ENCODE assay signal across 12 cellular contexts in genomic region chr15:90210593-90210992, GRCh38. TPM values are rescaled to one million over a fixed set of nuclear protein-coding genes. Genes with fewer than 3 reads are reported as not detected.
DNase-seq lines count a peak whose midpoint lies in the region; ATAC-seq and TF ChIP-seq lines count a peak whose summit lies in the region.
"Had no signal": no experiment of that assay in that cellular context is flagged by ENCODE, and none has a peak within 500 bp of the region (broad histone marks: within the 10 kb centered on the region; RNA-seq: fewer than 3 reads in every experiment).

No MANE protein-coding gene starts in this region.

- H3K9me3 ChIP-seq in left ventricle myocardium inferior (replicated peaks) = no peaks in the 10 kb centered on the region
- H3K9me3 ChIP-seq: mucosa of descending colon had no signal

- H3K9me3 Mint-ChIP-seq in T-helper 1 cell treated with Interleukin-12 subunit alpha and Interleukin-12 subunit beta and Interleukin-4 antibody, amounts not matched to agents 30 μg/mL and 1 μg/mL, for 36 hours = no peaks in the 10 kb centered on the region
- no peaks in the 10 kb centered on the region for H3K9me3 Mint-ChIP-seq in activated B cell treated with CpG ODN at 0.5 μM for 24 hours
- no peaks in the 10 kb centered on the region for H3K9me3 Mint-ChIP-seq in stimulated activated naive B cell treated with anti-CD40 and anti-IgM and Interleukin-4, amounts not matched to agents 10 μg/mL and 1 μg/mL and 100 μg/mL, for 72 hours
- H3K9me3 Mint-ChIP-seq: activated naive CD4-positive, alpha-beta T cell treated with anti-CD3 and anti-CD28 coated beads, Interleukin-2, amount 10 ng/mL, durations not matched to agents 7 days and 5 days had no signal

- in situ Hi-C loops in GM13977 (cut with MboI; ENCODE audit: low pct_unique_long_range_greater_than_20kb, low sequenced_read_pairs, unreplicated experiment) = no loop called here

- H3K27ac ChIP-seq in left ventricle myocardium inferior (replicated peaks) = no peak overlapping the region
- H3K27ac ChIP-seq: GM23248 had no signal

- DNase-seq in T-helper 1 cell = no peak
- DNase-seq in activated B cell treated with CpG ODN at 0.5 μM for 24 hours = no peak
- DNase-seq in left ventricle myocardium inferior = peak; percentile 47
- no peak for DNase-seq in stimulated activated naive B cell treated with anti-CD40 and anti-IgM and Interleukin-4, amounts not matched to agents 10 μg/mL and 1 μg/mL and 100 μg/mL, for 72 hours
- no peak for DNase-seq in GM13977 (ENCODE audit: low spot score)
- no peak for DNase-seq in omental fat pad (ENCODE audit: low spot score)
- no peak for DNase-seq in NCI-H2227 (lab: John Stamatoyannopoulos, UW; ENCODE audit: unreplicated experiment)
- DNase-seq: activated naive CD4-positive, alpha-beta T cell treated with anti-CD3 and anti-CD28 coated beads, Interleukin-2, amount 10 ng/mL, durations not matched to agents 7 days and 5 days; GM23248; T-helper 2 cell had no signal

- peaks cover 4% of the 10 kb centered on the region for H3K36me3 ChIP-seq in left ventricle myocardium inferior

- ATAC-seq in activated B cell treated with CpG ODN at 0.5 μM for 24 hours (ENCODE audit: low read depth) (no peak), omental fat pad (ENCODE audit: low FRiP score) (no peak)
- ATAC-seq in stimulated activated naive B cell treated with anti-CD40 and anti-IgM and Interleukin-4, amounts not matched to agents 10 μg/mL and 1 μg/mL and 100 μg/mL, for 72 hours (replicated peaks) = no peak

- no peak overlapping the region for H3K4me3 Mint-ChIP-seq in T-helper 1 cell treated with Interleukin-12 subunit alpha and Interleukin-12 subunit beta and Interleukin-4 antibody, amounts not matched to agents 30 μg/mL and 1 μg/mL, for 36 hours
- H3K4me3 Mint-ChIP-seq in activated B cell treated with CpG ODN at 0.5 μM for 24 hours = peak overlapping the region; percentile 50
- peak overlapping the region; percentile 7 to 14 for H3K4me3 Mint-ChIP-seq in stimulated activated naive B cell treated with anti-CD40 and anti-IgM and Interleukin-4, amounts not matched to agents 10 μg/mL and 1 μg/mL and 100 μg/mL, for 72 hours
- H3K4me3 Mint-ChIP-seq: activated naive CD4-positive, alpha-beta T cell treated with anti-CD3 and anti-CD28 coated beads, Interleukin-2, amount 10 ng/mL, durations not matched to agents 7 days and 5 days had no signal

- H3K27me3 Mint-ChIP-seq in T-helper 1 cell treated with Interleukin-12 subunit alpha and Interleukin-12 subunit beta and Interleukin-4 antibody, amounts not matched to agents 30 μg/mL and 1 μg/mL, for 36 hours (ENCODE audit: low read depth) = no peaks in the 10 kb centered on the region
- H3K27me3 Mint-ChIP-seq in activated B cell treated with CpG ODN at 0.5 μM for 24 hours = no peaks in the 10 kb centered on the region
- H3K27me3 Mint-ChIP-seq in stimulated activated naive B cell treated with anti-CD40 and anti-IgM and Interleukin-4, amounts not matched to agents 10 μg/mL and 1 μg/mL and 100 μg/mL, for 72 hours = no peaks in the 10 kb centered on the region
- H3K27me3 Mint-ChIP-seq: activated naive CD4-positive, alpha-beta T cell treated with anti-CD3 and anti-CD28 coated beads, Interleukin-2, amount 10 ng/mL, durations not matched to agents 7 days and 5 days had no signal

- POLR2A ChIA-PET in activated B cell treated with CpG ODN at 0.5 μM for 24 hours (lab: Charles Lee) = interaction anchor here (0.5 to 6.5 kb wide), 3 partner anchors 10 to 32 kb away, joined by 11 to 117 read pairs (median 14); partner anchors contain the start of gene SEMA4B

- no peaks in the 10 kb centered on the region for H3K27me3 ChIP-seq in left ventricle myocardium inferior (ENCODE audit: low read depth)

- no peak for TF ChIP-seq CTCF in activated B cell treated with CpG ODN at 0.5 μM for 24 hours (IDR thresholded peaks at IDR 0.05)
- no peak for TF ChIP-seq CTCF in left ventricle myocardium inferior (IDR thresholded peaks at IDR 0.05; ENCODE audit: borderline replicate concordance)
- TF ChIP-seq CTCF in GM13977 (IDR thresholded peaks at IDR 0.05; ENCODE audit: extremely low read depth, insufficient read depth, missing control alignments) = no peak
- TF ChIP-seq CTCF in omental fat pad (IDR thresholded peaks at IDR 0.05) = no peak

- CTCF ChIA-PET in activated B cell treated with CpG ODN at 0.5 μM for 24 hours (lab: Charles Lee) = no interaction called here

- peak overlapping the region; percentile 32 for H3K27ac Mint-ChIP-seq in T-helper 1 cell treated with Interleukin-12 subunit alpha and Interleukin-12 subunit beta and Interleukin-4 antibody, amounts not matched to agents 30 μg/mL and 1 μg/mL, for 36 hours
- H3K27ac Mint-ChIP-seq in activated B cell treated with CpG ODN at 0.5 μM for 24 hours = peak overlapping the region; percentile 95
- H3K27ac Mint-ChIP-seq in stimulated activated naive B cell treated with anti-CD40 and anti-IgM and Interleukin-4, amounts not matched to agents 10 μg/mL and 1 μg/mL and 100 μg/mL, for 72 hours = peak overlapping the region; percentile 97
- H3K27ac Mint-ChIP-seq: activated naive CD4-positive, alpha-beta T cell treated with anti-CD3 and anti-CD28 coated beads, Interleukin-2, amount 10 ng/mL, durations not matched to agents 7 days and 5 days had no signal

- peaks cover 13% of the 10 kb centered on the region for H3K36me3 Mint-ChIP-seq in T-helper 1 cell treated with Interleukin-12 subunit alpha and Interleukin-12 subunit beta and Interleukin-4 antibody, amounts not matched to agents 30 μg/mL and 1 μg/mL, for 36 hours (ENCODE audit: low read depth)
- peaks cover 51% of the 10 kb centered on the region for H3K36me3 Mint-ChIP-seq in activated B cell treated with CpG ODN at 0.5 μM for 24 hours (ENCODE audit: low read depth)
- H3K36me3 Mint-ChIP-seq in stimulated activated naive B cell treated with anti-CD40 and anti-IgM and Interleukin-4, amounts not matched to agents 10 μg/mL and 1 μg/mL and 100 μg/mL, for 72 hours = peaks cover 8 to 24% of the 10 kb centered on the region in 2 donors

- intact Hi-C loops in activated B cell treated with CpG ODN at 0.5 μM for 24 hours (cut with micrococcal nuclease) (loop anchor here (1.0 kb wide), 1 partner anchor 9 kb away; the partner anchor contains the start of gene SEMA4B), left ventricle myocardium inferior (cut with micrococcal nuclease) (no loop called here)

- H3K4me1 ChIP-seq in left ventricle myocardium inferior = peaks cover 64% of the 10 kb centered on the region

- H3K4me1 Mint-ChIP-seq in T-helper 1 cell treated with Interleukin-12 subunit alpha and Interleukin-12 subunit beta and Interleukin-4 antibody, amounts not matched to agents 30 μg/mL and 1 μg/mL, for 36 hours (ENCODE audit: low read depth) = peaks cover 28% of the 10 kb centered on the region
- H3K4me1 Mint-ChIP-seq in activated B cell treated with CpG ODN at 0.5 μM for 24 hours = peaks cover 97% of the 10 kb centered on the region
- peaks cover 67 to 90% of the 10 kb centered on the region in 2 donors for H3K4me1 Mint-ChIP-seq in stimulated activated naive B cell treated with anti-CD40 and anti-IgM and Interleukin-4, amounts not matched to agents 10 μg/mL and 1 μg/mL and 100 μg/mL, for 72 hours

- H3K4me3 ChIP-seq in left ventricle myocardium inferior = no peak overlapping the region
- H3K4me3 ChIP-seq: GM23248, mucosa of descending colon had no signal

RNA-seq across cellular contexts. Expression of gene SEMA4B, which starts 9.5 kb away (rescaled TPM):
- total RNA-seq in activated B cell treated with CpG ODN at 0.5 μM for 24 hours = 68.1 and 85.1 TPM in 2 replicates
- 22.7 TPM for total RNA-seq in left ventricle myocardium inferior
- total RNA-seq in omental fat pad = 10 to 100 TPM in 3 of 4 donors, 1 to 10 TPM in 1; 9.3 to 24.4 (median 17.6) TPM

RNA-seq across cellular contexts. Expression of gene CIB1, which starts 23.1 kb away (rescaled TPM):
- total RNA-seq in activated B cell treated with CpG ODN at 0.5 μM for 24 hours = 96.6 and 105 TPM in 2 replicates
- 69.6 TPM for total RNA-seq in left ventricle myocardium inferior
- total RNA-seq in omental fat pad = 10 to 100 TPM; 27.9 to 48.3 (median 34.5) TPM

RNA-seq across cellular contexts. Expression of gene GDPGP1, which starts 23.4 kb away (rescaled TPM):
- 6.1 and 6.2 TPM in 2 replicates for total RNA-seq in activated B cell treated with CpG ODN at 0.5 μM for 24 hours
- total RNA-seq in left ventricle myocardium inferior = 15.5 TPM
- total RNA-seq in omental fat pad = 1 to 10 TPM; 4.2 to 8.0 (median 5.2) TPM

RNA-seq across cellular contexts. Expression of gene TTLL13, which starts 38.8 kb away (rescaled TPM):
- total RNA-seq in activated B cell treated with CpG ODN at 0.5 μM for 24 hours = 0.49 and 2.2 TPM in 2 replicates
- total RNA-seq in left ventricle myocardium inferior = 0.19 TPM
- not detected for total RNA-seq in omental fat pad
- total RNA-seq: GM23248 had no signal

RNA-seq across cellular contexts. Expression of gene NGRN, which starts 54.9 kb away (rescaled TPM):
- total RNA-seq in activated B cell treated with CpG ODN at 0.5 μM for 24 hours (32.8 and 34.1 TPM in 2 replicates), left ventricle myocardium inferior (120 TPM), omental fat pad (10 to 100 TPM; 55.5 to 81.7 (median 71.6) TPM)

Comparison
In these comparisons a context has a peak if more than half of its experiments do, and no peak if none do; other contexts are left out.
1. H3K27ac Mint-ChIP-seq: peak in every context shown above with its lines; median percentile 97 in stimulated activated naive B cell treated with anti-CD40 and anti-IgM and Interleukin-4, amounts not matched to agents 10 μg/mL and 1 μg/mL and 100 μg/mL, for 72 hours; 95 in activated B cell treated with CpG ODN at 0.5 μM for 24 hours; 32 in T-helper 1 cell treated with Interleukin-12 subunit alpha and Interleukin-12 subunit beta and Interleukin-4 antibody, amounts not matched to agents 30 μg/mL and 1 μg/mL, for 36 hours.